1 cellular context compared by ENCODE assay signal in genomic region chr11:65315866-65316233, GRCh38.
TF ChIP-seq lines count a peak whose summit lies in the region.

No MANE protein-coding gene starts in this region.

TF ChIP-seq in K562, 482 proteins besides CTCF, POLR2A, EP300 and RAD21 (continued from another document):
- TF ChIP-seq RREB1 (CRISPR knock-in tag; IDR thresholded peaks at IDR 0.05) (no peak), RCOR1 (IDR thresholded peaks at IDR 0.05; ENCODE audit: borderline replicate concordance in 1 of 2, low read depth in 2 of 2, low read length in 2 of 2) (no peak), ZNF232 (CRISPR knock-in tag; IDR thresholded peaks at IDR 0.05) (no peak), FOXK2 (conservative IDR thresholded peaks at IDR 0.05 in 1 of 2, IDR thresholded peaks at IDR 0.05 in 1 of 2; ENCODE audit: low read depth in 2 of 2) (no peak), KDM1A (IDR thresholded peaks at IDR 0.05) (peak; percentile 45 to 46; a peak in 2 of 4 replicates), STAT5A (IDR thresholded peaks at IDR 0.05; ENCODE audit: borderline replicate concordance, low read length) (no peak), MIER1 (IDR thresholded peaks at IDR 0.05; ENCODE audit: low read depth) (no peak), EWSR1 (IDR thresholded peaks at IDR 0.05; ENCODE audit: borderline replicate concordance, low read depth, partially characterized antibody) (no peak), NONO (IDR thresholded peaks at IDR 0.05; ENCODE audit: low read depth in 2 of 2, low read length in 1 of 2) (no peak), L3MBTL2 (IDR thresholded peaks at IDR 0.05) (no peak; the same call in 1 of the 2 replicates), LARP7 (IDR thresholded peaks at IDR 0.05) (no peak), COPS2 (conservative IDR thresholded peaks at IDR 0.05) (no peak), ZNF23 (CRISPR knock-in tag; IDR thresholded peaks at IDR 0.05) (no peak), TRIM25 (IDR thresholded peaks at IDR 0.05; ENCODE audit: borderline replicate concordance) (no peak), ZBTB8A (IDR thresholded peaks at IDR 0.05; ENCODE audit: partially characterized antibody) (no peak), RUNX1 (IDR thresholded peaks at IDR 0.05; ENCODE audit: low read depth) (no peak), MBD2 (IDR thresholded peaks at IDR 0.05; ENCODE audit: borderline replicate concordance, low read depth) (no peak), KAT7 (CRISPR knock-in tag; IDR thresholded peaks at IDR 0.05; ENCODE audit: borderline replicate concordance) (0 out of 2 replicates have a peak, but pooled peaks have one; percentile 48), SAFB2 (IDR thresholded peaks at IDR 0.05; ENCODE audit: borderline replicate concordance, low read depth, low read length, severe bottlenecking) (no peak), ZNF511 (CRISPR knock-in tag; IDR thresholded peaks at IDR 0.05) (no peak), NRF1 (conservative IDR thresholded peaks at IDR 0.05 in 1 of 2, IDR thresholded peaks at IDR 0.05 in 1 of 2) (no peak), ESRRB (CRISPR knock-in tag; IDR thresholded peaks at IDR 0.05; ENCODE audit: borderline replicate concordance) (no peak), ZNF3 (CRISPR knock-in tag; IDR thresholded peaks at IDR 0.05) (no peak), ATF7 (IDR thresholded peaks at IDR 0.05) (no peak), SMAD4 (CRISPR knock-in tag; conservative IDR thresholded peaks at IDR 0.05) (0 out of 2 replicates have a peak, but pooled peaks have one; percentile 1), ZBTB33 (CRISPR knock-in tag; IDR thresholded peaks at IDR 0.05) (no peak), ZNF785 (CRISPR knock-in tag; IDR thresholded peaks at IDR 0.05) (no peak), POLR2H (tag; IDR thresholded peaks at IDR 0.05; ENCODE audit: low read depth) (no peak), DMBX1 (CRISPR knock-in tag; IDR thresholded peaks at IDR 0.05; ENCODE audit: borderline replicate concordance) (no peak), ZNF764 (CRISPR knock-in tag; IDR thresholded peaks at IDR 0.05; ENCODE audit: low read depth) (no peak), SLC30A9 (CRISPR knock-in tag; IDR thresholded peaks at IDR 0.05) (no peak), TSHZ1 (CRISPR knock-in tag; IDR thresholded peaks at IDR 0.05) (no peak; the same call in 1 of the 2 replicates), ETS1 (conservative IDR thresholded peaks at IDR 0.05; ENCODE audit: control insufficient read depth, low read depth, low read length) (no peak), RBM39 (optimal IDR thresholded peaks at IDR 0.05; ENCODE audit: low read depth, low read length) (no peak), CC2D1A (IDR thresholded peaks at IDR 0.05) (no peak), XRCC5 (IDR thresholded peaks at IDR 0.05; ENCODE audit: low read depth, low read length) (0 out of 2 replicates have a peak, but pooled peaks have one; percentile 4)
TF ChIP-seq in K562: peak in this region for 9.
